In genomic region chr7:65254061-65254460, GRCh38 we compare ENCODE assay signal across 16 cellular contexts.
DNase-seq lines count a peak whose midpoint lies in the region; ATAC-seq, FAIRE-seq and TF ChIP-seq lines count a peak whose summit lies in the region.
"Had no signal": no experiment of that assay in that cellular context is flagged by ENCODE, and none has a peak within 500 bp of the region (broad histone marks: within the 10 kb centered on the region; RNA-seq: fewer than 3 reads in every experiment).

No MANE protein-coding gene starts in this region.

- no peak overlapping the region for H2BK12ac ChIP-seq in H1 (ENCODE audit: low read depth, low read length)

- H3K4me1 ChIP-seq in H1 (replicated peaks in 1 of 4; ENCODE audit: control insufficient read depth in 3 of 4, insufficient read depth in 4 of 4, low read length in 3 of 4) (peaks cover 0 to 8% (median 3%) of the 10 kb centered on the region in 4 experiments; a peak in 5 of 7 replicates), kidney (ENCODE audit: control insufficient read depth in 1 of 2, insufficient read depth in 1 of 2, low read depth in 1 of 2, low read length in 2 of 2) (no peaks in the 10 kb centered on the region)
- H3K4me1 ChIP-seq: A549, Caco-2 had no signal

- no peak overlapping the region for H2BK20ac ChIP-seq in H1 (ENCODE audit: low read length)

- H2BK15ac ChIP-seq in H1 (ENCODE audit: low read length): no peak overlapping the region

- no peak overlapping the region for H3K18ac ChIP-seq in H1 (ENCODE audit: extremely low read depth, low read length)

- H3K4me3 ChIP-seq in H1 (ENCODE audit: extremely low read depth in 1 of 4, insufficient read depth in 2 of 4, low read depth in 3 of 4, low read length in 4 of 4) (no peak overlapping the region), kidney (ENCODE audit: low read length in 2 of 2) (no peak overlapping the region)
- H3K4me3 ChIP-seq: A549, HAP-1 had no signal

- TF ChIP-seq RAD21 in H1 (IDR thresholded peaks at IDR 0.05 in 1 of 2, conservative IDR thresholded peaks at IDR 0.05 in 1 of 2; ENCODE audit: low read depth in 2 of 2, low read length in 2 of 2): no peak

- H3K27ac ChIP-seq in H1 (ENCODE audit: low read depth, low read length): no peak overlapping the region
- no peak overlapping the region for H3K27ac ChIP-seq in kidney (ENCODE audit: low read depth in 2 of 2, low read length in 2 of 2)
- no peak overlapping the region for H3K27ac ChIP-seq in substantia nigra (ENCODE audit: low read depth, low read length, poor library complexity, severe bottlenecking)
- H3K27ac ChIP-seq: A549, C4-2B, HL-60 had no signal

- H3K9me3 ChIP-seq in H1 (ENCODE audit: insufficient read depth in 2 of 2, low read depth in 1 of 2, low read length in 1 of 2) (peaks cover 0 to 5% of the 10 kb centered on the region in 2 experiments; a peak in 1 of 4 replicates), kidney (ENCODE audit: control insufficient read depth in 1 of 2, low read length in 2 of 2) (no peaks in the 10 kb centered on the region)
- H3K9me3 ChIP-seq: A549, Caco-2, HAP-1 had no signal

- no peak overlapping the region for H4K91ac ChIP-seq in H1 (replicated peaks; ENCODE audit: insufficient read length, low read length)

- POLR2A ChIA-PET in H1 (lab: Charles Lee; ENCODE audit: partially characterized antibody): interaction anchor here (1.0 kb wide), 1 partner anchor 11 kb away, joined by 3 read pairs; no protein-coding TSS in a partner anchor

- no peak for TF ChIP-seq EP300 in H1 (IDR thresholded peaks at IDR 0.05; ENCODE audit: borderline replicate concordance in 1 of 2, low read depth in 2 of 2, low read length in 2 of 2)

- H3K14ac ChIP-seq in H1 (ENCODE audit: insufficient read length): no peak overlapping the region

- WGBS in H1 (ENCODE audit: extremely low coverage in 1 of 2, insufficient coverage in 1 of 2, insufficient read length in 1 of 2, insufficient replicate concordance in 2 of 2, low coverage in 1 of 2, low lambda C conversion rate in 2 of 2, missing lambda C conversion rate in 1 of 2), 2 experiments: 88 to 100% methylated on average over 1 of the region's 1 CpG

- H3K36me3 ChIP-seq in H1 (ENCODE audit: control insufficient read depth in 2 of 4, insufficient read depth in 4 of 4, low read length in 3 of 4) (no peaks in the 10 kb centered on the region), kidney (ENCODE audit: control insufficient read depth in 1 of 2, insufficient read depth in 2 of 2, low read length in 2 of 2) (no peaks in the 10 kb centered on the region)
- H3K36me3 ChIP-seq: HAP-1 had no signal

- H3K79me2 ChIP-seq in H1 (ENCODE audit: control insufficient read depth in 1 of 2, insufficient read depth in 2 of 2, low read length in 2 of 2): no peaks in the 10 kb centered on the region

- H3K23me2 ChIP-seq in H1 (ENCODE audit: low read depth, low read length): peaks cover 3% of the 10 kb centered on the region; the same call in 1 of the 2 replicates

- H4K5ac ChIP-seq in H1 (ENCODE audit: insufficient read length, low read depth, low read length): no peak overlapping the region

- H2BK5ac ChIP-seq in H1 (ENCODE audit: low read depth, low read length): no peak overlapping the region

- H3K27me3 ChIP-seq in H1 (replicated peaks in 1 of 4; ENCODE audit: control insufficient read depth in 3 of 4, extremely low read depth in 1 of 4, insufficient read depth in 3 of 4, low read length in 3 of 4): no peaks in the 10 kb centered on the region

- H3K4me2 ChIP-seq in H1 (ENCODE audit: insufficient read depth in 1 of 2, low read depth in 2 of 2, low read length in 2 of 2): no peak overlapping the region
- H3K4me2 ChIP-seq: A549 had no signal

- no peak overlapping the region for H3K4ac ChIP-seq in H1 (replicated peaks; ENCODE audit: insufficient read length, low read depth, low read length)

- no peak for TF ChIP-seq POLR2A in H1 (IDR thresholded peaks at IDR 0.05; ENCODE audit: control extremely low read depth in 1 of 2, low read depth in 2 of 2, low read length in 2 of 2)

- CTCF ChIA-PET in H1 (lab: Charles Lee; ENCODE audit: partially characterized antibody): no interaction called here

- TF ChIP-seq CTCF in H1 (IDR thresholded peaks at IDR 0.05; ENCODE audit: control extremely low read depth in 1 of 3, insufficient read depth in 1 of 3, low read depth in 1 of 3, low read length in 3 of 3) (no peak), kidney (IDR thresholded peaks at IDR 0.05; ENCODE audit: borderline replicate concordance, extremely low read depth, insufficient read depth) (no peak)

- no peak overlapping the region for H4K8ac ChIP-seq in H1 (ENCODE audit: extremely low read depth, insufficient read depth, low read length)

- no peak for DNase-seq in RCC 7860 (ENCODE audit: low spot score)
- DNase-seq in H1 (ENCODE audit: low read depth in 1 of 2, low spot score in 2 of 2): no peak
- no peak for DNase-seq in kidney
- no peak for DNase-seq in substantia nigra (lab: John Stamatoyannopoulos, UW)
- DNase-seq: AML-193; Caco-2; CD4-positive, alpha-beta T cell; GDM1 had no signal

- H2BK120ac ChIP-seq in H1 (replicated peaks; ENCODE audit: low read depth, low read length): no peak overlapping the region

- H3K9ac ChIP-seq in H1 (replicated peaks in 1 of 4; ENCODE audit: extremely low read depth in 1 of 4, low read depth in 3 of 4, low read length in 3 of 4) (no peak overlapping the region), kidney (ENCODE audit: low read length in 2 of 2) (no peak overlapping the region)

- H4K20me1 ChIP-seq in H1 (replicated peaks in 1 of 2; ENCODE audit: control insufficient read depth in 1 of 2, insufficient read depth in 2 of 2, low read length in 2 of 2): no peaks in the 10 kb centered on the region

- no peak overlapping the region for H3K23ac ChIP-seq in H1 (ENCODE audit: insufficient read length)

- ATAC-seq in GM21360 (IDR thresholded peaks at IDR 0.05; ENCODE audit: unreplicated experiment) (no peak), GM21737 (IDR thresholded peaks at IDR 0.05; ENCODE audit: unreplicated experiment) (no peak)
- ATAC-seq: A549 had no signal

- H2AFZ ChIP-seq in H1 (ENCODE audit: low read length): no peak overlapping the region

- intact Hi-C loops in kidney (cut with DNase I): no loop called here

- no peak overlapping the region for H2AK5ac ChIP-seq in H1 (ENCODE audit: low read depth, low read length)

- no peak overlapping the region for H3K56ac ChIP-seq in H1 (replicated peaks; ENCODE audit: insufficient read length, low read depth, low read length)

- no peaks in the 10 kb centered on the region; the same call in 1 of the 2 replicates for H3K79me1 ChIP-seq in H1 (ENCODE audit: low read depth, low read length)

- FAIRE-seq in RCC 7860 (lab: Jason Lieb, UNC) (peak; percentile 63), H1 (lab: Jason Lieb, UNC) (peak; percentile 48), kidney (lab: Jason Lieb, UNC) (peak; percentile 72)
- FAIRE-seq: A549, D721Med, GM12892 had no signal

TF ChIP-seq in H1, 55 proteins besides CTCF, POLR2A, EP300 and RAD21 (continues in another document):
- TF ChIP-seq GABPA (IDR thresholded peaks at IDR 0.05; ENCODE audit: borderline replicate concordance, insufficient read depth, low read length) (no peak), MAFK (IDR thresholded peaks at IDR 0.05; ENCODE audit: low read depth, low read length) (no peak), ZNF274 (IDR thresholded peaks at IDR 0.05; ENCODE audit: borderline replicate concordance, extremely low read depth, low read length) (no peak), JUND (IDR thresholded peaks at IDR 0.05; ENCODE audit: low read length) (no peak)
